Comparison of ENCODE assay signal across 9 cellular contexts in genomic region chr3:169575381-169575780, GRCh38.
DNase-seq lines count a peak whose midpoint lies in the region; ATAC-seq and TF ChIP-seq lines count a peak whose summit lies in the region.
"Had no signal": no experiment of that assay in that cellular context is flagged by ENCODE, and none has a peak within 500 bp of the region (broad histone marks: within the 10 kb centered on the region; RNA-seq: fewer than 3 reads in every experiment).

No MANE protein-coding gene starts in this region.

- H3K9me3 Mint-ChIP-seq in GM23338: peaks cover 5% of the 10 kb centered on the region; the same call in 1 of the 3 replicates
- H3K9me3 Mint-ChIP-seq: activated CD4-positive, alpha-beta T cell treated with anti-CD3 and anti-CD28 coated beads, Interleukin-2, amount 10 ng/mL, durations not matched to agents 24 days and 14 days had no signal

- DNase-seq in GM23338 (ENCODE audit: low spot score) (no peak), RWPE2 (ENCODE audit: low spot score) (no peak), fibroblast of pulmonary artery (ENCODE audit: low read depth) (peak; percentile 41), skeletal muscle cell (ENCODE audit: low read depth) (peak; percentile 13), psoas muscle (no peak)
- DNase-seq: activated CD4-positive, alpha-beta T cell treated with anti-CD3 and anti-CD28 coated beads, Interleukin-2, amount 10 ng/mL, durations not matched to agents 24 days and 14 days; stimulated activated CD8-positive, alpha-beta memory T cell treated with anti-CD3 and anti-CD28 coated beads, Interleukin-4, amount 100 ng/mL, for 48 hours had no signal

- no peak overlapping the region for H3K4me3 Mint-ChIP-seq in GM23338
- H3K4me3 Mint-ChIP-seq: activated CD4-positive, alpha-beta T cell treated with anti-CD3 and anti-CD28 coated beads, Interleukin-2, amount 10 ng/mL, durations not matched to agents 24 days and 14 days had no signal

- no peaks in the 10 kb centered on the region for H3K79me2 ChIP-seq in GM23338 (replicated peaks; ENCODE audit: insufficient read depth)

- H3K27me3 ChIP-seq in GM23338 (ENCODE audit: insufficient read depth) (no peaks in the 10 kb centered on the region), RWPE2 (ENCODE audit: insufficient read depth, poor library complexity, severe bottlenecking) (no peaks in the 10 kb centered on the region), psoas muscle (ENCODE audit: insufficient read depth in 3 of 3, low read length in 2 of 3) (no peaks in the 10 kb centered on the region)

- 10 to 17% (median 14%) methylated on average over 7 of the region's 7 CpGs for WGBS in psoas muscle, 3 donors

- H3F3A ChIP-seq in GM23338 (replicated peaks; ENCODE audit: low read depth): no peaks in the 10 kb centered on the region

- H3K9me3 ChIP-seq in RWPE2 (ENCODE audit: severe bottlenecking): no peaks in the 10 kb centered on the region
- H3K9me3 ChIP-seq in psoas muscle: no peaks in the 10 kb centered on the region

- intact Hi-C loops in psoas muscle (cut with DNase I): no loop called here

- H3K27ac ChIP-seq in GM23338 (ENCODE audit: low read depth) (no peak overlapping the region), RWPE2 (ENCODE audit: poor library complexity, severe bottlenecking) (no peak overlapping the region), psoas muscle (no peak overlapping the region)

- H3K9me2 ChIP-seq in GM23338 (ENCODE audit: insufficient read depth): no peaks in the 10 kb centered on the region

- ATAC-seq in GM23338: no peak; the same call in 2 of the 3 replicates
- peak; percentile 93 for ATAC-seq in RWPE2 (ENCODE audit: low read depth)
- no peak for ATAC-seq in psoas muscle
- ATAC-seq in HG02678 (IDR thresholded peaks at IDR 0.05; ENCODE audit: unreplicated experiment): no peak
- no peak for ATAC-seq in HG02885 (IDR thresholded peaks at IDR 0.05; ENCODE audit: poor library complexity, unreplicated experiment)

- H3K4me1 Mint-ChIP-seq in GM23338: peaks cover 18% of the 10 kb centered on the region
- H3K4me1 Mint-ChIP-seq: activated CD4-positive, alpha-beta T cell treated with anti-CD3 and anti-CD28 coated beads, Interleukin-2, amount 10 ng/mL, durations not matched to agents 24 days and 14 days had no signal

- H3K4me3 ChIP-seq in GM23338 (no peak overlapping the region), RWPE2 (ENCODE audit: severe bottlenecking) (no peak overlapping the region), fibroblast of pulmonary artery (replicated peaks; ENCODE audit: low read depth, low read length) (no peak overlapping the region), skeletal muscle cell (ENCODE audit: low read depth, low read length) (no peak overlapping the region), psoas muscle (no peak overlapping the region)

- 0 out of 2 replicates have a peak overlapping the region, but pooled peaks have one; percentile 9 for H3K4me2 ChIP-seq in GM23338

- H3K4me1 ChIP-seq in GM23338 (ENCODE audit: insufficient read depth) (peaks cover 19% of the 10 kb centered on the region), RWPE2 (ENCODE audit: insufficient read depth, poor library complexity, severe bottlenecking) (no peaks in the 10 kb centered on the region), psoas muscle (no peaks in the 10 kb centered on the region)

- TF ChIP-seq CTCF in GM23338 (conservative IDR thresholded peaks at IDR 0.05; ENCODE audit: low read depth in 2 of 2): no peak
- TF ChIP-seq CTCF in RWPE2 (IDR thresholded peaks at IDR 0.05; ENCODE audit: poor library complexity, severe bottlenecking): no peak
- TF ChIP-seq CTCF in fibroblast of pulmonary artery (IDR thresholded peaks at IDR 0.05; ENCODE audit: low read length, missing control alignments): no peak
- TF ChIP-seq CTCF in psoas muscle (IDR thresholded peaks at IDR 0.05): no peak

- no peak overlapping the region for H3K27ac Mint-ChIP-seq in GM23338
- H3K27ac Mint-ChIP-seq: activated CD4-positive, alpha-beta T cell treated with anti-CD3 and anti-CD28 coated beads, Interleukin-2, amount 10 ng/mL, durations not matched to agents 24 days and 14 days had no signal

- no peaks in the 10 kb centered on the region for H4K20me1 ChIP-seq in GM23338 (replicated peaks; ENCODE audit: insufficient read depth)

- peaks cover 4% of the 10 kb centered on the region; the same call in 1 of the 3 replicates for H3K36me3 Mint-ChIP-seq in GM23338 (ENCODE audit: low read depth)

- H3K36me3 ChIP-seq in GM23338 (ENCODE audit: insufficient read depth) (no peaks in the 10 kb centered on the region), RWPE2 (ENCODE audit: low read depth) (no peaks in the 10 kb centered on the region), psoas muscle (ENCODE audit: insufficient read depth in 1 of 2, low read depth in 1 of 2) (no peaks in the 10 kb centered on the region)

- H3K27me3 Mint-ChIP-seq in GM23338 (ENCODE audit: insufficient read depth, low read depth, poor library complexity): no peaks in the 10 kb centered on the region

- H2AFZ ChIP-seq in GM23338: peak overlapping the region; percentile 53; the same call in 1 of the 2 replicates

TF ChIP-seq in GM23338, 12 proteins besides CTCF, POLR2A, EP300 and RAD21 (continues in another document):
- no peak for TF ChIP-seq ETS1 (IDR thresholded peaks at IDR 0.05)
- no peak for TF ChIP-seq EZH2phosphoT487 (IDR thresholded peaks at IDR 0.05; ENCODE audit: unreplicated experiment)
- TF ChIP-seq REST (IDR thresholded peaks at IDR 0.05; ENCODE audit: unreplicated experiment): no peak
- no peak for TF ChIP-seq ZNF114 (CRISPR knock-in tag; IDR thresholded peaks at IDR 0.05)
- no peak for TF ChIP-seq STAT1 (IDR thresholded peaks at IDR 0.05; ENCODE audit: unreplicated experiment)
- TF ChIP-seq NANOG (IDR thresholded peaks at IDR 0.05; ENCODE audit: borderline replicate concordance): no peak
- TF ChIP-seq CREB1 (CRISPR knock-in tag; IDR thresholded peaks at IDR 0.05; ENCODE audit: low read depth): no peak
- TF ChIP-seq POLR2AphosphoS5 (IDR thresholded peaks at IDR 0.05; ENCODE audit: low read depth): no peak
- TF ChIP-seq ZNF331 (CRISPR knock-in tag; IDR thresholded peaks at IDR 0.05; ENCODE audit: low read depth): no peak
- no peak for TF ChIP-seq JUNB (IDR thresholded peaks at IDR 0.05; ENCODE audit: unreplicated experiment)

Comparison
In these comparisons a context has a peak if more than half of its experiments do, and no peak if none do; other contexts are left out.
1. DNase-seq: peak in fibroblast of pulmonary artery (single experiment) and skeletal muscle cell (single experiment); none in GM23338 (single experiment), RWPE2 (single experiment) and psoas muscle (0 of 2).